8 cellular contexts compared by ENCODE assay signal in the genomic region with DNA sequence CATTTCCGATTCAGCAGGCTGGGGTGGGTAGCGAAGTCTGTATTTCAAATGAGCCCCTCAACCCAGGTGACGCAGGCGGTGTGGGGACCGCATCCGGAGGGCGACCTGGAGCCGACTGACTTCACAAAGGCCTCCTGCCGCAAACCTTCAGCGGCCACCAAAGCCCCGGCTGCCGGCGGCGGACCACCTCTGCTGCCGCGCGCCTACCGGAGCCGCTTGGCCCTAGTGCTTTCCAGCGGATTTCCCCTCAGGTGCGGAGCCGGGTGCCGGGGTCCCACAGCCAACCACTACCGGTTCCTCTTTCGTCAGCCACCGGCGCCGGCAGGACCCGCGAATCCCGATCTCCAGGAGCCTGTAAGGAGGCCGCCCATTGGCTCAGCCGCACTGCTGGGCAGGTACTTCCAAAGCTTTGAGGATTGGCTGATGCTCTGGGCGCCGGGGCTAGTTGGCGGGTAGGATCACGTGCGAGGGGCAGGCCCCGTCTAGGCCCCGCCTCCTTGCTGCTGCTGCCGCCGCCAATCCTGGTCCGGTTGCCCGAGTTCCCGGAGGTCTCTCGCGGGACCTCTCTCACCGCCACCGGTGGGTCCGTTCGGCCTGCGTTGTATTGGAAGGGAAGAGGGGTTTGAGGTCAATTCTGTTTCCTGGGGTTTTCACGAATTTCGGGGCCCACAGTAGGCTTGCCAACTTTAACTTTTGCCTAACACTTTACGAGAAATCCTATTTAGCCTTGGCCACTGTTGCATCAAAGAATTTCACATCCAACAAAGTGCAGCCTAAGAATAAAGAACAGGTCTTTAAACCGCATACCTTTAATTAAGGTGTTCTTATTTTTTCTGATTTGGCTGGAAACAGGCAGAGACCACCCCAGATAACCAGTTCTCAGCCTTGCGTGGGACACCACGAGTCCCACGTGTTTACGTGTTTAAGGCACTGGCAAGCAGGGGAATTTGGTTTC. TPM values are rescaled to one million over a fixed set of nuclear protein-coding genes. Genes with fewer than 3 reads are reported as not detected.
DNase-seq lines count a peak whose midpoint lies in the region; ATAC-seq, FAIRE-seq and TF ChIP-seq lines count a peak whose summit lies in the region.

GSTO2 (plus strand) TSS at position 494 of the 955 bp plus-strand sequence. CDS start 5,732 bp downstream, outside the sequence.

- no peak for TF ChIP-seq RAD21 in GM12878 (IDR thresholded peaks at IDR 0.05; ENCODE audit: insufficient read depth, low read depth, low read length)

- H3K27me3 ChIP-seq in GM12878 (replicated peaks in 1 of 2; ENCODE audit: control insufficient read depth in 2 of 2, insufficient read depth in 2 of 2, low read length in 1 of 2) = no peaks in the 10 kb centered on the region

- TF ChIP-seq POLR2A in GM12878 (IDR thresholded peaks at IDR 0.05; ENCODE audit: low read depth, low read length) = peak; percentile 92

- no peaks in the 10 kb centered on the region for H4K20me1 ChIP-seq in GM12878 (ENCODE audit: control insufficient read depth, insufficient read depth)

- H3K79me2 ChIP-seq in GM12878 (ENCODE audit: control insufficient read depth, insufficient read depth, low read length) = peaks cover 33% of the 10 kb centered on the region

- peak within 1 kb of the TSS; percentile 89 for H3K4me2 ChIP-seq in GM12878 (ENCODE audit: control insufficient read depth, insufficient read depth)

- peak within 1 kb of the TSS; percentile 80 for H3K27ac ChIP-seq in GM12878 (ENCODE audit: control insufficient read depth, insufficient read depth)

- intact Hi-C loops in GM12878 (cut with micrococcal nuclease; ENCODE audit: unreplicated experiment) = loop anchor here (5.0 to 10.0 kb wide), 2 partner anchors 147 to 364 kb away; partner anchors contain the start of gene SFR1

- H3K36me3 ChIP-seq in GM12878 (ENCODE audit: control insufficient read depth in 2 of 2, insufficient read depth in 2 of 2, low read length in 1 of 2) = peaks cover 0 to 9% of the 10 kb centered on the region in 2 experiments; a peak in 1 of 4 replicates

- H3K9me3 ChIP-seq in GM12878 (replicated peaks; ENCODE audit: control insufficient read depth, insufficient read depth, low read length) = no peaks in the 10 kb centered on the region

- TF ChIP-seq CTCF in GM12878 (IDR thresholded peaks at IDR 0.05 in 2 of 3, conservative IDR thresholded peaks at IDR 0.05 in 1 of 3; ENCODE audit: control insufficient read depth in 2 of 3, extremely low read depth in 1 of 3, insufficient read depth in 1 of 3, low read depth in 3 of 3, low read length in 3 of 3) = no peak
- TF ChIP-seq CTCF in retinal pigment epithelial cell (conservative IDR thresholded peaks at IDR 0.05; ENCODE audit: low read depth, low read length) = no peak
- TF ChIP-seq CTCF in D721Med (IDR thresholded peaks at IDR 0.05; ENCODE audit: insufficient read depth, missing control alignments) = no peak

- RAD21 ChIA-PET in GM12878 (lab: Charles Lee; ENCODE audit: unreplicated experiment) = interaction anchor here (1.2 kb wide), 1 partner anchor 83 kb away, joined by 3 read pairs; no protein-coding TSS in a partner anchor

- FAIRE-seq in GM12878 (lab: Jason Lieb, UNC) (peak; percentile 81), D721Med (lab: Jason Lieb, UNC) (no peak)

- H2AFZ ChIP-seq in GM12878 (ENCODE audit: control insufficient read depth, low read depth, low read length) = peak within 1 kb of the TSS; percentile 82

- peak; percentile 99 for ATAC-seq in GM18499 (IDR thresholded peaks at IDR 0.05; ENCODE audit: insufficient read depth, unreplicated experiment)
- ATAC-seq in HG02938 (IDR thresholded peaks at IDR 0.05; ENCODE audit: unreplicated experiment) = peak; percentile 97
- ATAC-seq in GM12878 = peak; percentile 98

- BruUV-seq in GM12878 (replicated peaks; lab: Mats Ljungman, UMichigan) = TSS peak; percentile 55

- POLR2A ChIA-PET in GM12878 (lab: Charles Lee) = interaction anchor here (0.6 to 4.2 kb wide), 3 partner anchors 13 to 60 kb away, joined by 3 to 36 read pairs (median 3); partner anchors contain the start of gene GSTO1

- H3K4me1 ChIP-seq in GM12878 (ENCODE audit: control insufficient read depth, insufficient read depth, low read length) = 0 out of 2 replicates have a peak, but pooled peaks cover 3% of the 10 kb centered on the region

- in situ Hi-C loops in GM12878 (cut with MboI) = no loop called here

- SMC1A ChIA-PET in GM12878 (lab: Charles Lee; ENCODE audit: uncharacterized antibody, unreplicated experiment) = interaction anchor here (1.2 to 2.2 kb wide), 4 partner anchors 11 to 381 kb away, joined by 3 to 6 read pairs (median 4); no protein-coding TSS in a partner anchor

- no peak for TF ChIP-seq EP300 in GM12878 (IDR thresholded peaks at IDR 0.05; ENCODE audit: borderline replicate concordance in 1 of 2, control insufficient read depth in 1 of 2, low read depth in 2 of 2, low read length in 2 of 2)

- CTCF ChIA-PET in GM12878 (lab: Yijun Ruan, JAX) = interaction anchor here (0.6 to 9.2 kb wide), 5 partner anchors 23 to 611 kb away, joined by 3 to 106 read pairs (median 6); partner anchors contain the start of gene CFAP58

- H3K9ac ChIP-seq in GM12878 (ENCODE audit: control insufficient read depth, insufficient read depth, low read length) = peak within 1 kb of the TSS; percentile 86

- H3K4me3 ChIP-seq in GM12878 = peak within 1 kb of the TSS; percentile 73
- H3K4me3 ChIP-seq in retinal pigment epithelial cell (ENCODE audit: low read length) = peak within 1 kb of the TSS; percentile 91

- peak; percentile 92 for DNase-seq in NCI-H1930 (lab: John Stamatoyannopoulos, UW)
- peak; percentile 96 for DNase-seq in T-helper 9 cell
- peak; percentile 90 for DNase-seq in GM12878 (ENCODE audit: low read depth, low spot score)
- peak; percentile 73 to 100 (median 98) for DNase-seq in hypothalamus (lab: John Stamatoyannopoulos, UW)
- peak; percentile 98 for DNase-seq in retinal pigment epithelial cell (ENCODE audit: low read depth)
- no peak for DNase-seq in D721Med (ENCODE audit: insufficient read length, low spot score)

- WGBS in GM12878 (ENCODE audit: insufficient coverage, insufficient replicate concordance, low lambda C conversion rate, missing lambda C conversion rate) = 5% methylated on average over 55 of the region's 60 CpGs

TF ChIP-seq in GM12878, 131 proteins besides CTCF, POLR2A, EP300 and RAD21 (continues in another document):
- TF ChIP-seq MEF2B (IDR thresholded peaks at IDR 0.05; ENCODE audit: partially characterized antibody, poor library complexity, severe bottlenecking) = peak; percentile 62
- TF ChIP-seq POU2F2 (IDR thresholded peaks at IDR 0.05; ENCODE audit: borderline replicate concordance, low read depth, low read length) = peak; percentile 69; the same call in 1 of the 3 replicates
- peak; percentile 66; the same call in 1 of the 2 replicates for TF ChIP-seq RB1 (IDR thresholded peaks at IDR 0.05; ENCODE audit: borderline replicate concordance)
- TF ChIP-seq ATF3 (IDR thresholded peaks at IDR 0.05; ENCODE audit: borderline replicate concordance, extremely low read depth, low read depth, low read length) = no peak
- peak; percentile 80 for TF ChIP-seq TAF1 (IDR thresholded peaks at IDR 0.05; ENCODE audit: borderline replicate concordance, low read depth, low read length)
- TF ChIP-seq NR2C2 (IDR thresholded peaks at IDR 0.05; ENCODE audit: borderline replicate concordance, control insufficient read depth, insufficient read length, low read depth) = no peak
- TF ChIP-seq, protein P1, sequence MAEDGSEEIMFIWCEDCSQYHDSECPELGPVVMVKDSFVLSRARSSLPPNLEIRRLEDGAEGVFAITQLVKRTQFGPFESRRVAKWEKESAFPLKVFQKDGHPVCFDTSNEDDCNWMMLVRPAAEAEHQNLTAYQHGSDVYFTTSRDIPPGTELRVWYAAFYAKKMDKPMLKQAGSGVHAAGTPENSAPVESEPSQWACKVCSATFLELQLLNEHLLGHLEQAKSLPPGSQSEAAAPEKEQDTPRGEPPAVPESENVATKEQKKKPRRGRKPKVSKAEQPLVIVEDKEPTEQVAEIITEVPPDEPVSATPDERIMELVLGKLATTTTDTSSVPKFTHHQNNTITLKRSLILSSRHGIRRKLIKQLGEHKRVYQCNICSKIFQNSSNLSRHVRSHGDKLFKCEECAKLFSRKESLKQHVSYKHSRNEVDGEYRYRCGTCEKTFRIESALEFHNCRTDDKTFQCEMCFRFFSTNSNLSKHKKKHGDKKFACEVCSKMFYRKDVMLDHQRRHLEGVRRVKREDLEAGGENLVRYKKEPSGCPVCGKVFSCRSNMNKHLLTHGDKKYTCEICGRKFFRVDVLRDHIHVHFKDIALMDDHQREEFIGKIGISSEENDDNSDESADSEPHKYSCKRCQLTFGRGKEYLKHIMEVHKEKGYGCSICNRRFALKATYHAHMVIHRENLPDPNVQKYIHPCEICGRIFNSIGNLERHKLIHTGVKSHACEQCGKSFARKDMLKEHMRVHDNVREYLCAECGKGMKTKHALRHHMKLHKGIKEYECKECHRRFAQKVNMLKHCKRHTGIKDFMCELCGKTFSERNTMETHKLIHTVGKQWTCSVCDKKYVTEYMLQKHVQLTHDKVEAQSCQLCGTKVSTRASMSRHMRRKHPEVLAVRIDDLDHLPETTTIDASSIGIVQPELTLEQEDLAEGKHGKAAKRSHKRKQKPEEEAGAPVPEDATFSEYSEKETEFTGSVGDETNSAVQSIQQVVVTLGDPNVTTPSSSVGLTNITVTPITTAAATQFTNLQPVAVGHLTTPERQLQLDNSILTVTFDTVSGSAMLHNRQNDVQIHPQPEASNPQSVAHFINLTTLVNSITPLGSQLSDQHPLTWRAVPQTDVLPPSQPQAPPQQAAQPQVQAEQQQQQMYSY (CRISPR knock-in tag; IDR thresholded peaks at IDR 0.05) = no peak

RNA-seq across cellular contexts. Expression of gene GSTO2, which starts in this region (rescaled TPM):
- 1.5 and 2.0 TPM in 2 replicates for total RNA-seq in GM12878 (2013; cell fraction: nucleolus; rRNA removed)
- total RNA-seq in GM12878 (2014; rRNA removed) (0.51 and 0.65 TPM in 2 replicates), GM12878 (2014; rRNA removed; fragmentation: Illumina TruSeq; extraction: Trizol) (0.40 and 0.51 TPM in 2 replicates), GM12878 (2021) (0.26 and 0.48 TPM in 2 replicates)
- not detected for polyA plus RNA-seq in GM12878 (2011; ENCODE audit: low read depth)
- polyA plus RNA-seq in GM12878 (2011; rRNA removed) (0.62 and 0.72 TPM in 2 replicates), GM12878 (2014; fragmentation: Illumina TruSeq; extraction: Trizol) (0.19 and 0.43 TPM in 2 replicates), GM12878 (2014; fragmentation: Nextera tagmentation; extraction: Ambion mirVana) (under 1 TPM; 0.16 to 0.53 TPM), GM12878 (2014; rRNA removed) (0.65 and 0.86 TPM in 2 replicates), GM12878 (2016; fragmentation: Nextera tagmentation; extraction: Ambion mirVana) (under 1 TPM; 0.18 to 0.79 TPM)
- polyA plus RNA-seq in GM12878 (2011; cell fraction: cytosol; rRNA removed) = 0.45 and 0.93 TPM in 2 replicates
- polyA plus RNA-seq in GM12878 (2011; cell fraction: nucleus; rRNA removed) = 0.63 and 0.85 TPM in 2 replicates
- 0.31 and 0.39 TPM in 2 replicates for polyA plus RNA-seq in GM12878 (2012)
- polyA minus RNA-seq in GM12878 (2011; rRNA and poly(A)+ RNA removed) = 0.67 and 1.2 TPM in 2 replicates
- not detected in 2 replicates for polyA minus RNA-seq in GM12878 (2011; cell fraction: cytosol; rRNA and poly(A)+ RNA removed)
- 0.36 and 0.67 TPM in 2 replicates for polyA minus RNA-seq in GM12878 (2011; cell fraction: nucleus; rRNA and poly(A)+ RNA removed)
